ENCODE assay signal across 2 cellular contexts in the genomic region with DNA sequence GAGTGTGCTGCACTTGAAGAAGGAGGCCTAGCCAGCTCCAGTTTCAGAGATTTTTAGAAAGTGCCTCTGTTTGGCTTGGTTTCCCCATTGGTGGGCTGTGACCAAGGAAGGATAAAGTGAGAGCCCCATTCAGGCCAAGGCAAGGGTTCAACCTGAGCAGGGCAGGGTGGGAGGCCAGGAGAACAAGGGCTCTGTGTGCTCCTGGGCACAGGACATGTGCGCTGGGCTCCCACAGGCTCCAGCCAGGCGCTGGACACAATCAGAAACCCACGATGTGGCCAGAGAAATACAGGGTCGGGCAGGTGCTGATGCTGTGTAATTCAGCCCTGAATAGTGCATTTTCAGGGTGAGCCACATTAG.
TF ChIP-seq lines count a peak whose summit lies in the region.

No MANE protein-coding gene starts in this region.

TF ChIP-seq in GM23338, 12 proteins besides CTCF, POLR2A, EP300 and RAD21 (continues in another document):
- TF ChIP-seq STAT1 (IDR thresholded peaks at IDR 0.05; ENCODE audit: unreplicated experiment) (no peak), POLR2AphosphoS5 (IDR thresholded peaks at IDR 0.05; ENCODE audit: low read depth) (no peak), EZH2 (IDR thresholded peaks at IDR 0.05; ENCODE audit: low read depth, unreplicated experiment) (no peak), EZH2phosphoT487 (IDR thresholded peaks at IDR 0.05; ENCODE audit: unreplicated experiment) (no peak), NANOG (IDR thresholded peaks at IDR 0.05; ENCODE audit: borderline replicate concordance) (no peak), CREB1 (CRISPR knock-in tag; IDR thresholded peaks at IDR 0.05; ENCODE audit: low read depth) (no peak), ZNF331 (CRISPR knock-in tag; IDR thresholded peaks at IDR 0.05; ENCODE audit: low read depth) (no peak), JUNB (IDR thresholded peaks at IDR 0.05; ENCODE audit: unreplicated experiment) (no peak)
- TF ChIP-seq, protein P1, sequence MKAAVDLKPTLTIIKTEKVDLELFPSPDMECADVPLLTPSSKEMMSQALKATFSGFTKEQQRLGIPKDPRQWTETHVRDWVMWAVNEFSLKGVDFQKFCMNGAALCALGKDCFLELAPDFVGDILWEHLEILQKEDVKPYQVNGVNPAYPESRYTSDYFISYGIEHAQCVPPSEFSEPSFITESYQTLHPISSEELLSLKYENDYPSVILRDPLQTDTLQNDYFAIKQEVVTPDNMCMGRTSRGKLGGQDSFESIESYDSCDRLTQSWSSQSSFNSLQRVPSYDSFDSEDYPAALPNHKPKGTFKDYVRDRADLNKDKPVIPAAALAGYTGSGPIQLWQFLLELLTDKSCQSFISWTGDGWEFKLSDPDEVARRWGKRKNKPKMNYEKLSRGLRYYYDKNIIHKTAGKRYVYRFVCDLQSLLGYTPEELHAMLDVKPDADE (IDR thresholded peaks at IDR 0.05): no peak
- TF ChIP-seq, protein P2, sequence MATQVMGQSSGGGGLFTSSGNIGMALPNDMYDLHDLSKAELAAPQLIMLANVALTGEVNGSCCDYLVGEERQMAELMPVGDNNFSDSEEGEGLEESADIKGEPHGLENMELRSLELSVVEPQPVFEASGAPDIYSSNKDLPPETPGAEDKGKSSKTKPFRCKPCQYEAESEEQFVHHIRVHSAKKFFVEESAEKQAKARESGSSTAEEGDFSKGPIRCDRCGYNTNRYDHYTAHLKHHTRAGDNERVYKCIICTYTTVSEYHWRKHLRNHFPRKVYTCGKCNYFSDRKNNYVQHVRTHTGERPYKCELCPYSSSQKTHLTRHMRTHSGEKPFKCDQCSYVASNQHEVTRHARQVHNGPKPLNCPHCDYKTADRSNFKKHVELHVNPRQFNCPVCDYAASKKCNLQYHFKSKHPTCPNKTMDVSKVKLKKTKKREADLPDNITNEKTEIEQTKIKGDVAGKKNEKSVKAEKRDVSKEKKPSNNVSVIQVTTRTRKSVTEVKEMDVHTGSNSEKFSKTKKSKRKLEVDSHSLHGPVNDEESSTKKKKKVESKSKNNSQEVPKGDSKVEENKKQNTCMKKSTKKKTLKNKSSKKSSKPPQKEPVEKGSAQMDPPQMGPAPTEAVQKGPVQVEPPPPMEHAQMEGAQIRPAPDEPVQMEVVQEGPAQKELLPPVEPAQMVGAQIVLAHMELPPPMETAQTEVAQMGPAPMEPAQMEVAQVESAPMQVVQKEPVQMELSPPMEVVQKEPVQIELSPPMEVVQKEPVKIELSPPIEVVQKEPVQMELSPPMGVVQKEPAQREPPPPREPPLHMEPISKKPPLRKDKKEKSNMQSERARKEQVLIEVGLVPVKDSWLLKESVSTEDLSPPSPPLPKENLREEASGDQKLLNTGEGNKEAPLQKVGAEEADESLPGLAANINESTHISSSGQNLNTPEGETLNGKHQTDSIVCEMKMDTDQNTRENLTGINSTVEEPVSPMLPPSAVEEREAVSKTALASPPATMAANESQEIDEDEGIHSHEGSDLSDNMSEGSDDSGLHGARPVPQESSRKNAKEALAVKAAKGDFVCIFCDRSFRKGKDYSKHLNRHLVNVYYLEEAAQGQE (IDR thresholded peaks at IDR 0.05; ENCODE audit: unreplicated experiment): no peak

TF ChIP-seq in H1, 55 proteins besides CTCF, POLR2A, EP300 and RAD21:
- TF ChIP-seq MAFK (IDR thresholded peaks at IDR 0.05; ENCODE audit: low read depth, low read length): no peak
- no peak for TF ChIP-seq TAF1 (IDR thresholded peaks at IDR 0.05; ENCODE audit: low read depth, low read length)
- TF ChIP-seq SP4 (IDR thresholded peaks at IDR 0.05; ENCODE audit: low read length): no peak
- TF ChIP-seq BACH1 (IDR thresholded peaks at IDR 0.05; ENCODE audit: low read length): no peak
- TF ChIP-seq SAP30 (IDR thresholded peaks at IDR 0.05; ENCODE audit: insufficient read depth, insufficient replicate concordance, low read length): no peak
- TF ChIP-seq, protein P3, sequence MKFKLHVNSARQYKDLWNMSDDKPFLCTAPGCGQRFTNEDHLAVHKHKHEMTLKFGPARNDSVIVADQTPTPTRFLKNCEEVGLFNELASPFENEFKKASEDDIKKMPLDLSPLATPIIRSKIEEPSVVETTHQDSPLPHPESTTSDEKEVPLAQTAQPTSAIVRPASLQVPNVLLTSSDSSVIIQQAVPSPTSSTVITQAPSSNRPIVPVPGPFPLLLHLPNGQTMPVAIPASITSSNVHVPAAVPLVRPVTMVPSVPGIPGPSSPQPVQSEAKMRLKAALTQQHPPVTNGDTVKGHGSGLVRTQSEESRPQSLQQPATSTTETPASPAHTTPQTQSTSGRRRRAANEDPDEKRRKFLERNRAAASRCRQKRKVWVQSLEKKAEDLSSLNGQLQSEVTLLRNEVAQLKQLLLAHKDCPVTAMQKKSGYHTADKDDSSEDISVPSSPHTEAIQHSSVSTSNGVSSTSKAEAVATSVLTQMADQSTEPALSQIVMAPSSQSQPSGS (IDR thresholded peaks at IDR 0.05; ENCODE audit: low read length): no peak
- no peak for TF ChIP-seq POLR2AphosphoS5 (IDR thresholded peaks at IDR 0.05; ENCODE audit: low read depth, low read length)
- TF ChIP-seq SIX5 (IDR thresholded peaks at IDR 0.05; ENCODE audit: low read depth, low read length): no peak
- no peak for TF ChIP-seq YY1 (IDR thresholded peaks at IDR 0.05; ENCODE audit: low read depth, low read length)
- no peak for TF ChIP-seq CBX5 (IDR thresholded peaks at IDR 0.05; ENCODE audit: low read depth, low read length)
